12 cellular contexts compared by ENCODE assay signal in the genomic region with DNA sequence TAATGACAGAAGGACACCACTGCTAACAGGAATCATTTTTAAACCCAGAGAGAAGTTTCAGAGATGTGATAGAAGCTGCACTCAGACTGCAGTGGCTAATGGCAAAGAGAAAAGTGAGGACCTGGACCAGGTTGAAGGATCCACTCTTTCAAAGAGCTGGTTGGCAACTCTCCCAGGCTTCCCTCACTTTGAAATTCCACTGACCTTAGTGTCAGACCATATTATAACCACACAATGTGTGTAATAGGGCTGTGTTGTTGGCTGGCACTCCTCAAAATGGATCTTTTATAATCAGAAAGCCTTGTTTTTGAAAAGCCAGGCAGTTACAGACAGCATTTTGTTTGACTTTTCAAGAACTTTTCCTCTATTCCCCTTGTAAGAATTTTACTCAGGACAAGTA.
DNase-seq lines count a peak whose midpoint lies in the region; ATAC-seq lines count a peak whose summit lies in the region.
"Had no signal": no experiment of that assay in that cellular context is flagged by ENCODE, and none has a peak within 500 bp of the region (broad histone marks: within the 10 kb centered on the region; RNA-seq: fewer than 3 reads in every experiment).

No MANE protein-coding gene starts in this region.

- H3K4me3 ChIP-seq in GM23248, result no peak overlapping the region
- H3K4me3 ChIP-seq: SJSA1 had no signal

- H4K20me1 ChIP-seq in GM23248 (ENCODE audit: insufficient read depth), result no peaks in the 10 kb centered on the region

- H3K36me3 ChIP-seq in GM23248 (ENCODE audit: low read depth), result no peaks in the 10 kb centered on the region
- H3K36me3 ChIP-seq: SJSA1 had no signal

- H3K27ac ChIP-seq in GM23248, result no peak overlapping the region
- H3K27ac ChIP-seq in epithelial cell of prostate, result peak overlapping the region; percentile 28
- H3K27ac ChIP-seq: SJSA1 had no signal

- 0 out of 2 replicates have a peak, but pooled peaks cover 10% of the 10 kb centered on the region for H3F3A ChIP-seq in GM23248 (ENCODE audit: insufficient read depth)

- no peak overlapping the region for H3K9ac ChIP-seq in GM23248

- no peak for ATAC-seq in HG03442 (IDR thresholded peaks at IDR 0.05; ENCODE audit: unreplicated experiment)

- H3K9me3 ChIP-seq in GM23248 (ENCODE audit: low read depth), result no peaks in the 10 kb centered on the region
- H3K9me3 ChIP-seq: SJSA1 had no signal

- peak overlapping the region; percentile 43 for H3K4me2 ChIP-seq in GM23248 (ENCODE audit: unreplicated experiment)

- no peaks in the 10 kb centered on the region for H3K79me2 ChIP-seq in GM23248 (ENCODE audit: insufficient read depth)

- DNase-seq in GM23248 (peak; percentile 82), NCI-H69 (lab: John Stamatoyannopoulos, UW) (peak; percentile 18), epithelial cell of prostate (ENCODE audit: low read depth, low spot score) (no peak), pons (ENCODE audit: low spot score) (peak; percentile 12), D341Med (ENCODE audit: low spot score) (no peak), NAMALWA (ENCODE audit: low spot score) (no peak)
- no peak for DNase-seq in activated CD4-positive, CD25-positive, alpha-beta regulatory T cell (lab: John Stamatoyannopoulos, UW)
- DNase-seq: activated CD4-positive, CD25-positive, alpha-beta regulatory T cell treated with anti-CD3 and anti-CD28 coated beads, Interleukin-2, amount 50 U/mL, for 72 hours; DMS53; NCI-H524 had no signal

- H3K4me1 ChIP-seq in GM23248 (ENCODE audit: insufficient read depth), result peaks cover 10% of the 10 kb centered on the region
- H3K4me1 ChIP-seq: SJSA1 had no signal

- no peaks in the 10 kb centered on the region for H3K27me3 ChIP-seq in GM23248 (replicated peaks; ENCODE audit: insufficient read depth)
- H3K27me3 ChIP-seq: SJSA1 had no signal

- in situ Hi-C loops in GM23248 (cut with MboI), result no loop called here

- H2AFZ ChIP-seq in GM23248, result peak overlapping the region; percentile 71

- H3K9me2 ChIP-seq in GM23248 (ENCODE audit: insufficient read depth), result peaks cover 9% of the 10 kb centered on the region; the same call in 1 of the 2 replicates

Comparison
In these comparisons a context has a peak if more than half of its experiments do, and no peak if none do; other contexts are left out.
1. DNase-seq: peak in GM23248 (single experiment), NCI-H69 (single experiment) and pons (single experiment); none in epithelial cell of prostate (single experiment), D341Med (single experiment), activated CD4-positive, CD25-positive, alpha-beta regulatory T cell (0 of 4) and NAMALWA (single experiment).